2 cellular contexts compared by ENCODE assay signal in the genomic region with DNA sequence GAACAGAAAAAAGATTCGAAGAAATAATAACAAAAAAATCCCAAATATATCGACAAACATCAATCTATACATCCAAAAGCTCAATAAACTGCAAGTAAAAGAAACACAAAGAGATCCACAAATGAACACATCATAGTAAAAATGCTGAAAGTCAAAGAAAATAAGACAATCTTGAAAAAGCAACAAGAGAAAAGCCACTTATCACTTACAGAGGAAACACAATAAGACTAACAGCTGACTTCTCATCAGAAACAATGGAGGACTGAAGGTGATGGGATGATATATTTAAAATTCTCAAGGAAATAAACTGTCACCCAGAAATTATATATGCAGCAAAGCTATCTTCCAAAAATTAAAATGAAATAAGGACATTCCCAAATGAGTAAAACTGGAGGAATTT.
TF ChIP-seq lines count a peak whose summit lies in the region.

No MANE protein-coding gene starts in this region.

TF ChIP-seq in HepG2, 621 proteins besides CTCF, POLR2A, EP300 and RAD21 (continued from another document):
- no peak for TF ChIP-seq CC2D1A (CRISPR knock-in tag; IDR thresholded peaks at IDR 0.05)
TF ChIP-seq in HepG2: peak in this region for 1.

TF ChIP-seq in GM12878, 131 proteins besides CTCF, POLR2A, EP300 and RAD21 (continued from another document):
- TF ChIP-seq, protein P1, sequence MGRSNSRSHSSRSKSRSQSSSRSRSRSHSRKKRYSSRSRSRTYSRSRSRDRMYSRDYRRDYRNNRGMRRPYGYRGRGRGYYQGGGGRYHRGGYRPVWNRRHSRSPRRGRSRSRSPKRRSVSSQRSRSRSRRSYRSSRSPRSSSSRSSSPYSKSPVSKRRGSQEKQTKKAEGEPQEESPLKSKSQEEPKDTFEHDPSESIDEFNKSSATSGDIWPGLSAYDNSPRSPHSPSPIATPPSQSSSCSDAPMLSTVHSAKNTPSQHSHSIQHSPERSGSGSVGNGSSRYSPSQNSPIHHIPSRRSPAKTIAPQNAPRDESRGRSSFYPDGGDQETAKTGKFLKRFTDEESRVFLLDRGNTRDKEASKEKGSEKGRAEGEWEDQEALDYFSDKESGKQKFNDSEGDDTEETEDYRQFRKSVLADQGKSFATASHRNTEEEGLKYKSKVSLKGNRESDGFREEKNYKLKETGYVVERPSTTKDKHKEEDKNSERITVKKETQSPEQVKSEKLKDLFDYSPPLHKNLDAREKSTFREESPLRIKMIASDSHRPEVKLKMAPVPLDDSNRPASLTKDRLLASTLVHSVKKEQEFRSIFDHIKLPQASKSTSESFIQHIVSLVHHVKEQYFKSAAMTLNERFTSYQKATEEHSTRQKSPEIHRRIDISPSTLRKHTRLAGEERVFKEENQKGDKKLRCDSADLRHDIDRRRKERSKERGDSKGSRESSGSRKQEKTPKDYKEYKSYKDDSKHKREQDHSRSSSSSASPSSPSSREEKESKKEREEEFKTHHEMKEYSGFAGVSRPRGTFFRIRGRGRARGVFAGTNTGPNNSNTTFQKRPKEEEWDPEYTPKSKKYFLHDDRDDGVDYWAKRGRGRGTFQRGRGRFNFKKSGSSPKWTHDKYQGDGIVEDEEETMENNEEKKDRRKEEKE (IDR thresholded peaks at IDR 0.05) = no peak
- TF ChIP-seq ZNF622 (IDR thresholded peaks at IDR 0.05) = no peak
